ENCODE assay signal across 9 cellular contexts in genomic region chr6:158813032-158813431, GRCh38. TPM values are rescaled to one million over a fixed set of nuclear protein-coding genes. Genes with fewer than 3 reads are reported as not detected.
DNase-seq lines count a peak whose midpoint lies in the region; ATAC-seq, FAIRE-seq and TF ChIP-seq lines count a peak whose summit lies in the region.
"Had no signal": no experiment of that assay in that cellular context is flagged by ENCODE, and none has a peak within 500 bp of the region (broad histone marks: within the 10 kb centered on the region; RNA-seq: fewer than 3 reads in every experiment).

No MANE protein-coding gene starts in this region.

- no peaks in the 10 kb centered on the region for H3K9me3 Mint-ChIP-seq in endothelial cell (ENCODE audit: unreplicated experiment)
- H3K9me3 Mint-ChIP-seq in stimulated activated memory B cell treated with anti-CD40 and anti-IgM and Interleukin-4, amounts not matched to agents 10 μg/mL and 1 μg/mL and 100 μg/mL, for 72 hours = peaks cover 3% of the 10 kb centered on the region

- peak; percentile 70 for FAIRE-seq in GM12892 (lab: Jason Lieb, UNC)

- H3K27ac ChIP-seq in RWPE1 = peak overlapping the region; percentile 54
- H3K27ac ChIP-seq: SJSA1 had no signal

- POLR2A ChIA-PET in RWPE1 (lab: Yijun Ruan, JAX; ENCODE audit: low non-redundant PET) = no interaction called here

- H3K36me3 Mint-ChIP-seq in endothelial cell (ENCODE audit: low read depth, unreplicated experiment) = peaks cover 40% of the 10 kb centered on the region
- H3K36me3 Mint-ChIP-seq in stimulated activated memory B cell treated with anti-CD40 and anti-IgM and Interleukin-4, amounts not matched to agents 10 μg/mL and 1 μg/mL and 100 μg/mL, for 72 hours = peaks cover 72% of the 10 kb centered on the region

- DNase-seq in GM12892 (ENCODE audit: insufficient read length) = no peak
- no peak for DNase-seq in RWPE1 (ENCODE audit: low spot score)
- no peak for DNase-seq in endothelial cell (ENCODE audit: low spot score)
- no peak for DNase-seq in kidney tubule cell (ENCODE audit: low spot score)
- DNase-seq in retina = no peak
- no peak for DNase-seq in NCI-H2196 treated with DMSO at 0.1 percent for 48 hours (lab: John Stamatoyannopoulos, UW; ENCODE audit: unreplicated experiment)
- DNase-seq: NCI-H2081 treated with DMSO at 0.1 percent for 48 hours had no signal

- no peak for TF ChIP-seq CTCF in RWPE1 (conservative IDR thresholded peaks at IDR 0.05; ENCODE audit: low read depth)
- no peak for TF ChIP-seq CTCF in endothelial cell (IDR thresholded peaks at IDR 0.05; ENCODE audit: unreplicated experiment)

- CTCF ChIA-PET in RWPE1 (lab: Yijun Ruan, JAX) = interaction anchor here (0.7 kb wide), 1 partner anchor 145 kb away, joined by 4 read pairs; no protein-coding TSS in a partner anchor

- H3K4me1 Mint-ChIP-seq in endothelial cell (ENCODE audit: unreplicated experiment) = peaks cover 67% of the 10 kb centered on the region
- peaks cover 78% of the 10 kb centered on the region for H3K4me1 Mint-ChIP-seq in stimulated activated memory B cell treated with anti-CD40 and anti-IgM and Interleukin-4, amounts not matched to agents 10 μg/mL and 1 μg/mL and 100 μg/mL, for 72 hours

- ATAC-seq in stimulated activated memory B cell treated with anti-CD40 and anti-IgM and Interleukin-4, amounts not matched to agents 10 μg/mL and 1 μg/mL and 100 μg/mL, for 72 hours = no peak

- peak overlapping the region; percentile 73 for H3K27ac Mint-ChIP-seq in endothelial cell (ENCODE audit: unreplicated experiment)
- peak overlapping the region; percentile 95 for H3K27ac Mint-ChIP-seq in stimulated activated memory B cell treated with anti-CD40 and anti-IgM and Interleukin-4, amounts not matched to agents 10 μg/mL and 1 μg/mL and 100 μg/mL, for 72 hours

- TF ChIP-seq POLR2A in GM12892 (IDR thresholded peaks at IDR 0.05; ENCODE audit: low read depth, low read length) = no peak

- peaks cover 11% of the 10 kb centered on the region for H3K27me3 Mint-ChIP-seq in endothelial cell (ENCODE audit: unreplicated experiment)
- no peaks in the 10 kb centered on the region for H3K27me3 Mint-ChIP-seq in stimulated activated memory B cell treated with anti-CD40 and anti-IgM and Interleukin-4, amounts not matched to agents 10 μg/mL and 1 μg/mL and 100 μg/mL, for 72 hours

- peak overlapping the region; percentile 62 for H3K4me3 Mint-ChIP-seq in endothelial cell (ENCODE audit: unreplicated experiment)
- H3K4me3 Mint-ChIP-seq in stimulated activated memory B cell treated with anti-CD40 and anti-IgM and Interleukin-4, amounts not matched to agents 10 μg/mL and 1 μg/mL and 100 μg/mL, for 72 hours = peak overlapping the region; percentile 100

RNA-seq across cellular contexts. Expression of gene EZR, which starts 6.1 kb away (rescaled TPM):
- polyA plus RNA-seq in GM12892 (2012; ENCODE audit: missing spikeins) = 137 TPM
- 125 TPM for total RNA-seq in endothelial cell (ENCODE audit: unreplicated experiment)
